ENCODE assay signal across 16 cellular contexts in genomic region chr2:33848486-33848885, GRCh38.
DNase-seq lines count a peak whose midpoint lies in the region; ATAC-seq and TF ChIP-seq lines count a peak whose summit lies in the region.
"Had no signal": no experiment of that assay in that cellular context is flagged by ENCODE, and none has a peak within 500 bp of the region (broad histone marks: within the 10 kb centered on the region; RNA-seq: fewer than 3 reads in every experiment).

No MANE protein-coding gene starts in this region.

- no peak overlapping the region for H3K27ac ChIP-seq in AG04450 (ENCODE audit: low read depth, low read length)
- H3K27ac ChIP-seq in foreskin keratinocyte, result no peak overlapping the region
- H3K27ac ChIP-seq in left lung, result no peak overlapping the region
- H3K27ac ChIP-seq: vagina had no signal

- ATAC-seq in foreskin keratinocyte (peak; percentile 42), left lung (no peak), HG03521 (IDR thresholded peaks at IDR 0.05; ENCODE audit: unreplicated experiment) (no peak), HG03159 (IDR thresholded peaks at IDR 0.05; ENCODE audit: unreplicated experiment) (no peak)
- ATAC-seq: SK-N-SH treated with all-trans-retinoic acid at 6 μM for 48 hours; stimulated activated naive CD8-positive, alpha-beta T cell treated with anti-CD3 and anti-CD28 coated beads, Interleukin-15, amount 100 ng/mL, for 72 hours had no signal

- H3K9me3 ChIP-seq in AG04450 (ENCODE audit: control insufficient read depth, insufficient read depth, low read length) (no peaks in the 10 kb centered on the region), left lung (peaks cover 0 to 26% of the 10 kb centered on the region in 2 donors)
- H3K9me3 ChIP-seq: HAP-1, vagina had no signal

- intact Hi-C loops in left lung (cut with DNase I), result no loop called here

- H3K4me1 ChIP-seq in foreskin keratinocyte (no peaks in the 10 kb centered on the region), left lung (no peaks in the 10 kb centered on the region)
- H3K4me1 ChIP-seq: HAP-1, vagina had no signal

- H3K36me3 ChIP-seq in left lung, result no peaks in the 10 kb centered on the region
- H3K36me3 ChIP-seq: HAP-1, vagina had no signal

- no peaks in the 10 kb centered on the region for H3K27me3 ChIP-seq in AG04450 (ENCODE audit: control insufficient read depth, insufficient read depth, low read length)
- no peaks in the 10 kb centered on the region for H3K27me3 ChIP-seq in foreskin keratinocyte
- no peaks in the 10 kb centered on the region for H3K27me3 ChIP-seq in left lung
- H3K27me3 ChIP-seq: vagina had no signal

- CTCF ChIA-PET in AG04450 (lab: Charles Lee), result no interaction called here

- H3K4me3 ChIP-seq in AG04450 (ENCODE audit: low read depth, low read length) (no peak overlapping the region), left lung (no peak overlapping the region)
- H3K4me3 ChIP-seq: HAP-1, vagina had no signal

- TF ChIP-seq CTCF in AG04450 (IDR thresholded peaks at IDR 0.05; ENCODE audit: low read depth, low read length), result no peak
- no peak for TF ChIP-seq CTCF in foreskin keratinocyte (conservative IDR thresholded peaks at IDR 0.05)
- TF ChIP-seq CTCF in left lung (IDR thresholded peaks at IDR 0.05), result no peak

- POLR2A ChIA-PET in AG04450 (lab: Yijun Ruan, JAX), result no interaction called here

- DNase-seq in AG04450 (ENCODE audit: low read depth, low spot score), result peak; percentile 13
- DNase-seq in HPDE6-E6E7 (ENCODE audit: extremely low spot score), result peak; percentile 12
- DNase-seq in amniotic stem cell (lab: John Stamatoyannopoulos, UW), result peak; percentile 75
- peak; percentile 18 to 39 for DNase-seq in foreskin keratinocyte
- no peak for DNase-seq in NCI-H2029 (lab: John Stamatoyannopoulos, UW)
- DNase-seq in left lung, result no peak
- DNase-seq: activated CD4-positive, alpha-beta memory T cell treated with anti-CD3 and anti-CD28 coated beads, Interleukin-2, amount 10 ng/mL, durations not matched to agents 7 days and 5 days; GDM1; head of caudate nucleus; NCI-H524 treated with DMSO at 0.1 percent for 48 hours; stimulated activated naive CD8-positive, alpha-beta T cell treated with anti-CD3 and anti-CD28 coated beads, Interleukin-15, amount 100 ng/mL, for 72 hours had no signal

Comparison
In these comparisons a context has a peak if more than half of its experiments do, and no peak if none do; other contexts are left out.
1. DNase-seq: peak in AG04450 (single experiment), HPDE6-E6E7 (single experiment), amniotic stem cell (single experiment) and foreskin keratinocyte (2 of 2); none in NCI-H2029 (single experiment) and left lung (0 of 2).